Comparison of ENCODE assay signal across 9 cellular contexts in the genomic region with DNA sequence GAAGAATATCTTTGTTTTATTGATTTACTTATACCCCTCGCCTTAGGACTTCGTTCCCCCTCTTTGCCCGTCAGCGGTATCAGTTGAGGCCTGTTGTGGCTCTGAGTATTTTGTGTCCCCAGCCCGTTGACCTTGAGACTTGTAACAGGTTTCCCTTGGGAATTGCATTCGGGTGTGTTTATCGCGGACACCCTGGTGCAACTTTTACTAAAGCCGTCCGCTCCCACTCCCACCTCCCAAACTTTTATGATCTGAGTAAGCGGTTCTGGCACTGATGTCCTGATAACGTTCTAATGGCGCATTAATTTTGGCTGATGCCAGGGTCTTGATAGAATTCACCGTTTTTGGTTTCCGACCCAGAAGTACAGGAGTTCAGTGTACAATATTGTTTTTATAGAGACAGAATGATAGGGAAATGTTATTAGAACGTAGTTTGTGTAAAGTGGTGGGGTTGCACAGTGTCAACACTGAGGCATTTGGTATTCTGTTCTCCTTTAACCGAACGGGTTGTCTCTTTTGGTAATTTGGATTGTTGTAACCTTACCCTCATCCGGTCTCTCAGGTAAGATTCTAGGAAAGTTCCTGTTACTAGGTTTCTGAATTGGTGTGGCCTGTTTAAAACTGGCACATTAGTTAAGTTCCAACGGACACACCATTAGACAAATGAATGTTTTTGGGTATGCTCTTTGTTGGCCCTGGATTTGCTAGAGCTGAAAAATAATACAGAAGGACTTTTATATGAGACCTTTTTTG. TPM values are rescaled to one million over a fixed set of nuclear protein-coding genes. Genes with fewer than 3 reads are reported as not detected.
DNase-seq lines count a peak whose midpoint lies in the region; ATAC-seq and TF ChIP-seq lines count a peak whose summit lies in the region.
"Had no signal": no experiment of that assay in that cellular context is flagged by ENCODE, and none has a peak within 500 bp of the region (broad histone marks: within the 10 kb centered on the region; RNA-seq: fewer than 3 reads in every experiment).

No MANE protein-coding gene starts in this region.

- peaks cover 43% of the 10 kb centered on the region for H3K4me1 Mint-ChIP-seq in activated naive CD8-positive, alpha-beta T cell treated with anti-CD3 and anti-CD28 coated beads, Interleukin-2, amount 10 ng/mL, durations not matched to agents 7 days and 5 days

- intact Hi-C loops in left ventricle myocardium inferior (cut with micrococcal nuclease): no loop called here

- H3K4me3 Mint-ChIP-seq in activated naive CD8-positive, alpha-beta T cell treated with anti-CD3 and anti-CD28 coated beads, Interleukin-2, amount 10 ng/mL, durations not matched to agents 7 days and 5 days: peak overlapping the region; percentile 96

- peaks cover 51% of the 10 kb centered on the region for H3K36me3 ChIP-seq in left ventricle myocardium inferior

- H3K36me3 Mint-ChIP-seq in activated naive CD8-positive, alpha-beta T cell treated with anti-CD3 and anti-CD28 coated beads, Interleukin-2, amount 10 ng/mL, durations not matched to agents 7 days and 5 days: peaks cover 42% of the 10 kb centered on the region

- POLR2A ChIA-PET in activated naive CD8-positive, alpha-beta T cell treated with anti-CD3 and anti-CD28 coated beads, Interleukin-2, amount 10 ng/mL, durations not matched to agents 7 days and 5 days (lab: Charles Lee): interaction anchor here (0.5 to 1.8 kb wide), 8 partner anchors 26 to 977 kb away, joined by 3 to 26 read pairs (median 3); a partner anchor contains a TSS

- H3K4me3 ChIP-seq in left ventricle myocardium inferior: peak overlapping the region; percentile 98

- H3K9me3 Mint-ChIP-seq in activated naive CD8-positive, alpha-beta T cell treated with anti-CD3 and anti-CD28 coated beads, Interleukin-2, amount 10 ng/mL, durations not matched to agents 7 days and 5 days: no peaks in the 10 kb centered on the region

- H3K27me3 Mint-ChIP-seq in activated naive CD8-positive, alpha-beta T cell treated with anti-CD3 and anti-CD28 coated beads, Interleukin-2, amount 10 ng/mL, durations not matched to agents 7 days and 5 days: no peaks in the 10 kb centered on the region

- TF ChIP-seq CTCF in left ventricle myocardium inferior (IDR thresholded peaks at IDR 0.05; ENCODE audit: borderline replicate concordance): no peak

- H3K27me3 ChIP-seq in left ventricle myocardium inferior (ENCODE audit: low read depth): no peaks in the 10 kb centered on the region

- H3K27ac ChIP-seq in left ventricle myocardium inferior (replicated peaks): peak overlapping the region; percentile 98

- H3K4me1 ChIP-seq in left ventricle myocardium inferior: peaks cover 62% of the 10 kb centered on the region

- H3K27ac Mint-ChIP-seq in activated naive CD8-positive, alpha-beta T cell treated with anti-CD3 and anti-CD28 coated beads, Interleukin-2, amount 10 ng/mL, durations not matched to agents 7 days and 5 days: peak overlapping the region; percentile 94

- DNase-seq in D341Med (ENCODE audit: low spot score) (peak; percentile 34), HuH-7 (ENCODE audit: low spot score) (peak; percentile 23), left ventricle myocardium inferior (no peak), putamen (ENCODE audit: low spot score) (peak; percentile 9)
- no peak for DNase-seq in activated naive CD8-positive, alpha-beta T cell treated with anti-CD3 and anti-CD28 coated beads, Interleukin-2, amount 10 ng/mL, durations not matched to agents 7 days and 5 days

- no peaks in the 10 kb centered on the region for H3K9me3 ChIP-seq in left ventricle myocardium inferior (replicated peaks)

- ATAC-seq in activated naive CD8-positive, alpha-beta T cell treated with anti-CD3 and anti-CD28 coated beads, Interleukin-2, amount 10 ng/mL, durations not matched to agents 7 days and 5 days (ENCODE audit: low read depth): no peak
- ATAC-seq in HG03432 (IDR thresholded peaks at IDR 0.05; ENCODE audit: unreplicated experiment) (no peak), GM18498 (IDR thresholded peaks at IDR 0.05; ENCODE audit: unreplicated experiment) (no peak), esophagus mucosa (no peak)

RNA-seq across cellular contexts. Expression of a gene that starts 47.8 kb away (rescaled TPM):
- 10 to 100 TPM; 17.1 to 17.2 TPM for total RNA-seq in activated naive CD8-positive, alpha-beta T cell treated with anti-CD3 and anti-CD28 coated beads, Interleukin-2, amount 10 ng/mL, durations not matched to agents 7 days and 5 days
- total RNA-seq in left ventricle myocardium inferior: 0.19 TPM
- 6.4 TPM for total RNA-seq in esophagus mucosa

RNA-seq across cellular contexts. Expression of a gene that starts 48.1 kb away (rescaled TPM):
- total RNA-seq in activated naive CD8-positive, alpha-beta T cell treated with anti-CD3 and anti-CD28 coated beads, Interleukin-2, amount 10 ng/mL, durations not matched to agents 7 days and 5 days: 100 to 1,000 TPM; 189 to 205 TPM
- total RNA-seq in left ventricle myocardium inferior (2.6 TPM), esophagus mucosa (39.1 TPM)

RNA-seq across cellular contexts. Expression of a gene that starts 53.5 kb away (rescaled TPM):
- 10 to 100 TPM; 40.6 to 41.3 TPM for total RNA-seq in activated naive CD8-positive, alpha-beta T cell treated with anti-CD3 and anti-CD28 coated beads, Interleukin-2, amount 10 ng/mL, durations not matched to agents 7 days and 5 days
- total RNA-seq in left ventricle myocardium inferior (124 TPM), esophagus mucosa (138 TPM)

RNA-seq across cellular contexts. Expression of a gene that starts 54.0 kb away (rescaled TPM):
- not detected for total RNA-seq in activated naive CD8-positive, alpha-beta T cell treated with anti-CD3 and anti-CD28 coated beads, Interleukin-2, amount 10 ng/mL, durations not matched to agents 7 days and 5 days
- total RNA-seq in left ventricle myocardium inferior (not detected), esophagus mucosa (not detected)
- total RNA-seq: subcutaneous adipose tissue had no signal

Comparison
In these comparisons a context has a peak if more than half of its experiments do, and no peak if none do; other contexts are left out.
1. DNase-seq: peak in D341Med (single experiment), HuH-7 (single experiment) and putamen (single experiment); none in activated naive CD8-positive, alpha-beta T cell treated with anti-CD3 and anti-CD28 coated beads, Interleukin-2, amount 10 ng/mL, durations not matched to agents 7 days and 5 days (single experiment) and left ventricle myocardium inferior (single experiment).
2. RNA of a gene that starts 48.1 kb away (total RNA-seq): 189 to 205 TPM in activated naive CD8-positive, alpha-beta T cell treated with anti-CD3 and anti-CD28 coated beads, Interleukin-2, amount 10 ng/mL, durations not matched to agents 7 days and 5 days and 39.1 TPM in esophagus mucosa (single experiment); 2.6 TPM in left ventricle myocardium inferior (single experiment); every median in the first group is over 10 times any median in the second.